In genomic region chr19:43779820-43780219, GRCh38 we compare ENCODE assay signal across 1 cellular context.
TF ChIP-seq lines count a peak whose summit lies in the region.

No MANE protein-coding gene starts in this region.

TF ChIP-seq in HepG2, 621 proteins besides CTCF, POLR2A, EP300 and RAD21 (continued from another document):
- TF ChIP-seq ZNF318 (CRISPR knock-in tag; IDR thresholded peaks at IDR 0.05) (no peak), MTF2 (CRISPR knock-in tag; IDR thresholded peaks at IDR 0.05; ENCODE audit: borderline replicate concordance) (no peak), IKZF4 (CRISPR knock-in tag; IDR thresholded peaks at IDR 0.05; ENCODE audit: borderline replicate concordance, low read depth, not compliant biosample characterization) (no peak), ZNF10 (CRISPR knock-in tag; IDR thresholded peaks at IDR 0.05; ENCODE audit: borderline replicate concordance, low read depth) (no peak), AGO1 (IDR thresholded peaks at IDR 0.05; ENCODE audit: low read depth, low read length, poor library complexity, severe bottlenecking) (no peak), ZNF672 (CRISPR knock-in tag; IDR thresholded peaks at IDR 0.05) (no peak), ASH2L (IDR thresholded peaks at IDR 0.05; ENCODE audit: insufficient read length, low read depth, low read length) (no peak), PRMT3 (CRISPR knock-in tag; IDR thresholded peaks at IDR 0.05; ENCODE audit: borderline replicate concordance, low read depth) (no peak), HMG20A (CRISPR knock-in tag; IDR thresholded peaks at IDR 0.05; ENCODE audit: borderline replicate concordance) (no peak), NR2F6 (IDR thresholded peaks at IDR 0.05) (no peak), NR2F6 (CRISPR knock-in tag; IDR thresholded peaks at IDR 0.05) (no peak)
- TF ChIP-seq, protein P1, sequence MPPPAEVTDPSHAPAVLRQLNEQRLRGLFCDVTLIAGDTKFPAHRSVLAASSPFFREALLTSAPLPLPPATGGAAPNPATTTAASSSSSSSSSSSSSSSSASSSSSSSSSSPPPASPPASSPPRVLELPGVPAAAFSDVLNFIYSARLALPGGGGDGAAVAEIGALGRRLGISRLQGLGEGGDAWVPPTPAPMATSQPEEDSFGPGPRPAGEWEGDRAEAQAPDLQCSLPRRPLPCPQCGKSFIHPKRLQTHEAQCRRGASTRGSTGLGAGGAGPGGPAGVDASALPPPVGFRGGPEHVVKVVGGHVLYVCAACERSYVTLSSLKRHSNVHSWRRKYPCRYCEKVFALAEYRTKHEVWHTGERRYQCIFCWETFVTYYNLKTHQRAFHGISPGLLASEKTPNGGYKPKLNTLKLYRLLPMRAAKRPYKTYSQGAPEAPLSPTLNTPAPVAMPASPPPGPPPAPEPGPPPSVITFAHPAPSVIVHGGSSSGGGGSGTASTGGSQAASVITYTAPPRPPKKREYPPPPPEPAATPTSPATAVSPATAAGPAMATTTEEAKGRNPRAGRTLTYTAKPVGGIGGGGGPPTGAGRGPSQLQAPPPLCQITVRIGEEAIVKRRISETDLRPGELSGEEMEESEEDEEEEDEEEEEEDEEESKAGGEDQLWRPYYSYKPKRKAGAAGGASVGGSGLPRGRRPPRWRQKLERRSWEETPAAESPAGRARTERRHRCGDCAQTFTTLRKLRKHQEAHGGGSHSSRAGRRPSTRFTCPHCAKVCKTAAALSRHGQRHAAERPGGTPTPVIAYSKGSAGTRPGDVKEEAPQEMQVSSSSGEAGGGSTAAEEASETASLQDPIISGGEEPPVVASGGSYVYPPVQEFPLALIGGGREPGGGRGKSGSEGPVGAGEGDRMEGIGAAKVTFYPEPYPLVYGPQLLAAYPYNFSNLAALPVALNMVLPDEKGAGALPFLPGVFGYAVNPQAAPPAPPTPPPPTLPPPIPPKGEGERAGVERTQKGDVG (CRISPR knock-in tag; IDR thresholded peaks at IDR 0.05; ENCODE audit: borderline replicate concordance) = no peak
- TF ChIP-seq, protein P2, sequence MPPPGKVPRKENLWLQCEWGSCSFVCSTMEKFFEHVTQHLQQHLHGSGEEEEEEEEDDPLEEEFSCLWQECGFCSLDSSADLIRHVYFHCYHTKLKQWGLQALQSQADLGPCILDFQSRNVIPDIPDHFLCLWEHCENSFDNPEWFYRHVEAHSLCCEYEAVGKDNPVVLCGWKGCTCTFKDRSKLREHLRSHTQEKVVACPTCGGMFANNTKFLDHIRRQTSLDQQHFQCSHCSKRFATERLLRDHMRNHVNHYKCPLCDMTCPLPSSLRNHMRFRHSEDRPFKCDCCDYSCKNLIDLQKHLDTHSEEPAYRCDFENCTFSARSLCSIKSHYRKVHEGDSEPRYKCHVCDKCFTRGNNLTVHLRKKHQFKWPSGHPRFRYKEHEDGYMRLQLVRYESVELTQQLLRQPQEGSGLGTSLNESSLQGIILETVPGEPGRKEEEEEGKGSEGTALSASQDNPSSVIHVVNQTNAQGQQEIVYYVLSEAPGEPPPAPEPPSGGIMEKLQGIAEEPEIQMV (CRISPR knock-in tag; IDR thresholded peaks at IDR 0.05; ENCODE audit: low read depth) = no peak
- TF ChIP-seq, protein P3, sequence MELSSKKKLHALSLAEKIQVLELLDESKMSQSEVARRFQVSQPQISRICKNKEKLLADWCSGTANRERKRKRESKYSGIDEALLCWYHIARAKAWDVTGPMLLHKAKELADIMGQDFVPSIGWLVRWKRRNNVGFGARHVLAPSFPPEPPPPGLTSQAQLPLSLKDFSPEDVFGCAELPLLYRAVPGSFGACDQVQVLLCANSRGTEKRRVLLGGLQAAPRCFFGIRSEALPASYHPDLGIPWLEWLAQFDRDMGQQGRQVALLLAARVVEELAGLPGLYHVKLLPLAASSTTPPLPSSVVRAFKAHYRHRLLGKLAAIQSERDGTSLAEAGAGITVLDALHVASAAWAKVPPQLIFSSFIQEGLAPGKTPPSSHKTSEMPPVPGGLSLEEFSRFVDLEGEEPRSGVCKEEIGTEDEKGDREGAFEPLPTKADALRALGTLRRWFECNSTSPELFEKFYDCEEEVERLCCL (CRISPR knock-in tag; IDR thresholded peaks at IDR 0.05; ENCODE audit: borderline replicate concordance) = no peak
TF ChIP-seq in HepG2: peak in this region for 0.
